ENCODE assay signal across 8 cellular contexts in the genomic region with DNA sequence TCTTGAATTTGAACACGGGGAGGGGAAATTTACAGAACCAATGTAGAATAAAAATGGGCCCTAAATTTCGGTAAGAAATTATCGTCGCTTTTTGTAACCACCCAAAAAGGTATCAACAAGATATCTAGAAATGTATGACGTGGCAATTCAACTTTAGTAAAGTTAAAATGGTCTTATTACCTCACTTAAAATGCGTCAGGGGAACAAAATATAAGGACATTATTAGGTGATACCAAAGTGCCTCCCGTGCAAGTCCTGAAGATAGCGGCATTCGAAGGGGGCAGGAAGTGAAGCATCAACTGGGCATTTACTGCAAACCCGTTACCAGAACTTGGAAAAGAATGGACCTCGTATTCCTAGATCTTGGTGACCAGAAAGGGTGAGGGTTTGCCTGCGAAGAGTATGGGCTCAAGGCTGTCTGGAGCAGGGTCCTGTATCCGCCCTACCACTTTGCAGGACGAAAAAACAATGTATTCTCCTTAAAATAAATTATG. TPM values are rescaled to one million over a fixed set of nuclear protein-coding genes. Genes with fewer than 3 reads are reported as not detected.
DNase-seq lines count a peak whose midpoint lies in the region; ATAC-seq and TF ChIP-seq lines count a peak whose summit lies in the region.

No MANE protein-coding gene starts in this region.

- peaks cover 19% of the 10 kb centered on the region for H3K36me3 Mint-ChIP-seq in stimulated activated naive CD8-positive, alpha-beta T cell treated with anti-CD3 and anti-CD28 coated beads, Interleukin-15, Interleukin-2, amounts not matched to agents 100 ng/mL and 50 ng/mL, for 24 hours (ENCODE audit: low read depth)

- H3K4me3 ChIP-seq in astrocyte of the cerebellum (ENCODE audit: low read depth, low read length) (peak overlapping the region; percentile 69), lung (peak overlapping the region; percentile 76)

- no peaks in the 10 kb centered on the region for H3K27me3 Mint-ChIP-seq in stimulated activated naive CD8-positive, alpha-beta T cell treated with anti-CD3 and anti-CD28 coated beads, Interleukin-15, Interleukin-2, amounts not matched to agents 100 ng/mL and 50 ng/mL, for 24 hours

- H3K4me3 Mint-ChIP-seq in stimulated activated naive CD8-positive, alpha-beta T cell treated with anti-CD3 and anti-CD28 coated beads, Interleukin-15, Interleukin-2, amounts not matched to agents 100 ng/mL and 50 ng/mL, for 24 hours = peak overlapping the region; percentile 81

- H3K27ac ChIP-seq in lung (ENCODE audit: low read depth in 1 of 2, low read length in 1 of 2) = peak overlapping the region in 1 of 2 donors; percentile 98
- no peak overlapping the region for H3K27ac ChIP-seq in foreskin keratinocyte

- H3K9me3 Mint-ChIP-seq in stimulated activated naive CD8-positive, alpha-beta T cell treated with anti-CD3 and anti-CD28 coated beads, Interleukin-15, Interleukin-2, amounts not matched to agents 100 ng/mL and 50 ng/mL, for 24 hours = no peaks in the 10 kb centered on the region

- peaks cover 42% of the 10 kb centered on the region for H3K4me1 Mint-ChIP-seq in stimulated activated naive CD8-positive, alpha-beta T cell treated with anti-CD3 and anti-CD28 coated beads, Interleukin-15, Interleukin-2, amounts not matched to agents 100 ng/mL and 50 ng/mL, for 24 hours (ENCODE audit: low read depth)

- no peaks in the 10 kb centered on the region for H3K27me3 ChIP-seq in lung (ENCODE audit: control insufficient read depth, insufficient read depth)
- H3K27me3 ChIP-seq in foreskin keratinocyte = no peaks in the 10 kb centered on the region

- H3K9me3 ChIP-seq in lung (ENCODE audit: control insufficient read depth in 2 of 2, insufficient read depth in 1 of 2, low read length in 1 of 2) = peaks cover 0 to 3% of the 10 kb centered on the region in 2 donors

- no peaks in the 10 kb centered on the region for H3K36me3 ChIP-seq in lung (ENCODE audit: control insufficient read depth in 2 of 2, insufficient read depth in 2 of 2, low read length in 2 of 2)

- H3K4me1 ChIP-seq in lung (ENCODE audit: control insufficient read depth in 2 of 2, insufficient read depth in 2 of 2, low read length in 2 of 2) (peaks cover 2% of the 10 kb centered on the region in 2 donors), foreskin keratinocyte (peaks cover 9% of the 10 kb centered on the region)

- WGBS in lung, 2 donors = 22 to 32% methylated on average over 14 of the region's 14 CpGs

- DNase-seq in stimulated activated naive CD8-positive, alpha-beta T cell treated with anti-CD3 and anti-CD28 coated beads, Interleukin-15, Interleukin-2, amounts not matched to agents 100 U/mL and 50 U/mL, for 24 hours = no peak
- no peak for DNase-seq in astrocyte of the cerebellum (ENCODE audit: low read depth)
- no peak for DNase-seq in lung (ENCODE audit: low spot score)
- no peak for DNase-seq in islet precursor cell
- no peak for DNase-seq in GM19238 (ENCODE audit: insufficient read length, low spot score)
- DNase-seq in NCI-H510A treated with DMSO at 0.1 percent for 48 hours (lab: John Stamatoyannopoulos, UW) = no peak
- no peak for DNase-seq in foreskin keratinocyte

- in situ Hi-C loops in astrocyte of the cerebellum (cut with HindIII; ENCODE audit: low sequenced_read_pairs) = no loop called here

- ATAC-seq in stimulated activated naive CD8-positive, alpha-beta T cell treated with anti-CD3 and anti-CD28 coated beads, Interleukin-15, Interleukin-2, amounts not matched to agents 100 U/mL and 50 U/mL, for 24 hours = no peak
- ATAC-seq in lung (ENCODE audit: insufficient read depth, low FRiP score) (no peak), foreskin keratinocyte (no peak)

- no peak for TF ChIP-seq CTCF in astrocyte of the cerebellum (IDR thresholded peaks at IDR 0.05; ENCODE audit: low read depth, low read length, missing control alignments)
- no peak for TF ChIP-seq CTCF in lung (IDR thresholded peaks at IDR 0.05; ENCODE audit: control extremely low read depth, extremely low read depth)
- no peak for TF ChIP-seq CTCF in foreskin keratinocyte (conservative IDR thresholded peaks at IDR 0.05)

- peak overlapping the region; percentile 49 for H3K27ac Mint-ChIP-seq in stimulated activated naive CD8-positive, alpha-beta T cell treated with anti-CD3 and anti-CD28 coated beads, Interleukin-15, Interleukin-2, amounts not matched to agents 100 ng/mL and 50 ng/mL, for 24 hours

RNA-seq across cellular contexts. Expression of a gene that starts 1.0 kb away (rescaled TPM):
- 10 to 100 TPM; 27.4 to 68.9 TPM for total RNA-seq in lung
- polyA plus RNA-seq in lung = 10 to 100 TPM; 13.5 to 23.6 TPM
- 11.9 and 12.5 TPM in 2 replicates for total RNA-seq in foreskin keratinocyte
- 4.3 and 5.6 TPM in 2 replicates for polyA plus RNA-seq in foreskin keratinocyte
